9 cellular contexts compared by ENCODE assay signal in the genomic region with DNA sequence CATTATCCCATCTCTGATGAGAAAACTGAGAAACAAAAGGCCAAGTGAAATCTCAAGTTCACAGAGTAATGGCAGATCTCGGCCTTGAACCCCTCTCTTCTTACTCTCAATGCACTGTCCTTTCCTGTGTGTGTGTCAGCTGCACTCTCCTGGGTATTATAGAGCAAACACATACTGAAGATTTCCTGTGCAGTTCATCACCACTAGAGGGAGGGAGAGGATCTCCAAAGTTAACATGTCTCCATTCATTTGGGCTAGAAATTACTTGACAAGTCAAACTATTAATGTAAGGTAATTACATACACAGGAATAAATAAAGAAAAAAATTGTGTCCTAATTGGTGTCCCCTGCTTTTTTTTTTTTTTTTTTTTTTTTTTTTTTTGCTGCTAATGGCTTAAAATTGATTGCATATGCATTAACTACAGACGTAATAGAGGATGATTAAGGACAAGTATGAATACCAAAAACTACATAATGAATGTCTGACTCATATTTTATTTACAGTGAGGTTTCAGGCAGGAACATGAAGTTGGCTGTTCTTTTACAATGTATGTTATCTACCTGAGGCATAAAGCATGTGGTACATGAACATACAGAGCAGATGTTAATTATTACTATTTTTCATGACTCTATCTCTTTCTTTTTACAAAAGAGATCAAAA.
DNase-seq lines count a peak whose midpoint lies in the region; ATAC-seq and TF ChIP-seq lines count a peak whose summit lies in the region.
"Had no signal": no experiment of that assay in that cellular context is flagged by ENCODE, and none has a peak within 500 bp of the region (broad histone marks: within the 10 kb centered on the region; RNA-seq: fewer than 3 reads in every experiment).

No MANE protein-coding gene starts in this region.

- H3K4me1 ChIP-seq in adipocyte (ENCODE audit: control insufficient read depth, insufficient read depth, low read length) (no peaks in the 10 kb centered on the region), right cardiac atrium (ENCODE audit: control insufficient read depth, insufficient read depth, low read length) (no peaks in the 10 kb centered on the region), spleen (no peaks in the 10 kb centered on the region)

- no peak overlapping the region for H3K9ac ChIP-seq in adipocyte (ENCODE audit: low read length)
- H3K9ac ChIP-seq: BLaER1 treated with 17β-estradiol and CSF1 and Interleukin-3, amounts not matched to agents 10 nM and 100 nM had no signal

- H3K4me3 ChIP-seq in adipocyte (ENCODE audit: low read length) (no peak overlapping the region), right cardiac atrium (ENCODE audit: low read length) (no peak overlapping the region), spleen (no peak overlapping the region)
- H3K4me3 ChIP-seq: BLaER1 treated with 17β-estradiol and CSF1 and Interleukin-3, amounts not matched to agents 10 nM and 100 nM had no signal

- intact Hi-C loops in right cardiac atrium (cut with DNase I) (loop anchor here in 2 of 4 donors (5.0 kb wide), 3 partner anchors 1134 to 1319 kb away; no protein-coding TSS in a partner anchor), spleen (cut with DNase I; ENCODE audit: low total_unique reads) (loop anchor here (10.0 kb wide), 1 partner anchor 1136 kb away; no protein-coding TSS in a partner anchor)

- peak; percentile 15 for DNase-seq in NCI-H146 (lab: John Stamatoyannopoulos, UW)
- DNase-seq in NCI-H146 treated with DMSO at 0.1 percent for 48 hours (lab: John Stamatoyannopoulos, UW; ENCODE audit: unreplicated experiment): no peak
- DNase-seq in NCI-H2227 (lab: John Stamatoyannopoulos, UW; ENCODE audit: unreplicated experiment): peak; percentile 57
- peak; percentile 83 for DNase-seq in adipocyte (ENCODE audit: low read depth)
- no peak for DNase-seq in right cardiac atrium
- DNase-seq in spleen: no peak

- H3K27ac ChIP-seq in right cardiac atrium (ENCODE audit: low read length) (no peak overlapping the region), spleen (no peak overlapping the region)
- H3K27ac ChIP-seq: BLaER1 treated with 17β-estradiol and CSF1 and Interleukin-3, amounts not matched to agents 10 nM and 100 nM had no signal

- ATAC-seq in GM19372 (IDR thresholded peaks at IDR 0.05; ENCODE audit: low read depth, unreplicated experiment) (peak; percentile 95), HG03159 (IDR thresholded peaks at IDR 0.05; ENCODE audit: unreplicated experiment) (peak; percentile 87), right cardiac atrium (peak; percentile 50 to 56)

- peak in 9 of 11 experiments; percentile 23 to 72 (median 61) for TF ChIP-seq CTCF in spleen (IDR thresholded peaks at IDR 0.05 in 8 of 11, conservative IDR thresholded peaks at IDR 0.05 in 3 of 11)

- WGBS in right cardiac atrium: 53% methylated on average over 2 of the region's 2 CpGs
- 43 to 55% (median 44%) methylated on average over 2 of the region's 2 CpGs for WGBS in spleen, 5 donors

- TF ChIP-seq POLR2A in spleen (IDR thresholded peaks at IDR 0.05): no peak

- H3K36me3 ChIP-seq in adipocyte (ENCODE audit: control insufficient read depth, insufficient read depth, low read length, severe bottlenecking): no peaks in the 10 kb centered on the region
- H3K36me3 ChIP-seq in spleen: no peaks in the 10 kb centered on the region
- H3K36me3 ChIP-seq: BLaER1 treated with 17β-estradiol and CSF1 and Interleukin-3, amounts not matched to agents 10 nM and 100 nM had no signal

- no peaks in the 10 kb centered on the region for H3K27me3 ChIP-seq in adipocyte (replicated peaks; ENCODE audit: control insufficient read depth, insufficient read depth, low read length)
- H3K27me3 ChIP-seq in right cardiac atrium (ENCODE audit: control insufficient read depth, insufficient read depth): no peaks in the 10 kb centered on the region
- H3K27me3 ChIP-seq in spleen (replicated peaks in 1 of 7): no peaks in the 10 kb centered on the region
- H3K27me3 ChIP-seq: BLaER1 treated with 17β-estradiol and CSF1 and Interleukin-3, amounts not matched to agents 10 nM and 100 nM had no signal

- no peaks in the 10 kb centered on the region for H3K9me3 ChIP-seq in adipocyte (ENCODE audit: control insufficient read depth, low read length)
- no peaks in the 10 kb centered on the region for H3K9me3 ChIP-seq in right cardiac atrium (ENCODE audit: control insufficient read depth, low read length)
- no peaks in the 10 kb centered on the region for H3K9me3 ChIP-seq in spleen
- H3K9me3 ChIP-seq: BLaER1 treated with 17β-estradiol and CSF1 and Interleukin-3, amounts not matched to agents 10 nM and 100 nM had no signal

Comparison
In these comparisons a context has a peak if more than half of its experiments do, and no peak if none do; other contexts are left out.
1. DNase-seq: peak in NCI-H146 (single experiment), NCI-H2227 (single experiment) and adipocyte (single experiment); none in NCI-H146 treated with DMSO at 0.1 percent for 48 hours (single experiment), right cardiac atrium (0 of 3) and spleen (single experiment).
2. Peak in every context shown above with its lines, with median percentiles within 50 percentile points of each other: ATAC-seq.